1 cellular context compared by ENCODE assay signal in genomic region chr17:20155258-20156195, GRCh38.
TF ChIP-seq lines count a peak whose summit lies in the region.

No MANE protein-coding gene starts in this region.

TF ChIP-seq in HEK293, 187 proteins besides CTCF, POLR2A, EP300 and RAD21 (continued from another document and continues in another):
- TF ChIP-seq SCRT1 (tag by site-specific recombination; IDR thresholded peaks at IDR 0.05; ENCODE audit: borderline replicate concordance) (no peak), WT1 (tag by site-specific recombination; IDR thresholded peaks at IDR 0.05) (no peak), ZFP69B (tag by site-specific recombination; IDR thresholded peaks at IDR 0.05) (no peak), ZNF169 (tag by site-specific recombination; IDR thresholded peaks at IDR 0.05) (no peak), ZNF146 (tag by site-specific recombination; IDR thresholded peaks at IDR 0.05) (no peak), BCL6B (tag by site-specific recombination; IDR thresholded peaks at IDR 0.05) (no peak), ZNF416 (tag by site-specific recombination; IDR thresholded peaks at IDR 0.05) (no peak), KLF9 (tag by site-specific recombination; IDR thresholded peaks at IDR 0.05; ENCODE audit: low read depth) (peak; percentile 99), ZBTB10 (tag by site-specific recombination; IDR thresholded peaks at IDR 0.05) (no peak), ZNF184 (tag by site-specific recombination; IDR thresholded peaks at IDR 0.05) (no peak), PBX3 (CRISPR knock-in tag; IDR thresholded peaks at IDR 0.05) (peak; percentile 6; the same call in 1 of the 2 replicates), SP3 (tag by site-specific recombination; IDR thresholded peaks at IDR 0.05) (peak; percentile 95), ZNF621 (tag by site-specific recombination; IDR thresholded peaks at IDR 0.05) (no peak), ZFP37 (tag by site-specific recombination; IDR thresholded peaks at IDR 0.05) (no peak), ZNF18 (tag by site-specific recombination; IDR thresholded peaks at IDR 0.05) (no peak), BCL11A (tag by site-specific recombination; IDR thresholded peaks at IDR 0.05; ENCODE audit: low read depth) (peak; percentile 18; the same call in 1 of the 2 replicates), ZNF121 (tag by site-specific recombination; IDR thresholded peaks at IDR 0.05) (no peak), ZNF843 (tag by site-specific recombination; IDR thresholded peaks at IDR 0.05) (no peak), SP2 (tag by site-specific recombination; IDR thresholded peaks at IDR 0.05) (peak; percentile 99), ZNF221 (tag by site-specific recombination; IDR thresholded peaks at IDR 0.05; ENCODE audit: borderline replicate concordance) (no peak), ZFP3 (tag by site-specific recombination; IDR thresholded peaks at IDR 0.05; ENCODE audit: low read depth) (no peak), ZNF529 (tag by site-specific recombination; IDR thresholded peaks at IDR 0.05; ENCODE audit: insufficient replicate concordance) (no peak), KLF1 (tag by site-specific recombination; IDR thresholded peaks at IDR 0.05) (peak; percentile 87), SETDB1 (IDR thresholded peaks at IDR 0.05; ENCODE audit: insufficient read length, low read length) (no peak), ZNF10 (tag by site-specific recombination; IDR thresholded peaks at IDR 0.05) (peak; percentile 97)
- TF ChIP-seq, protein P1, sequence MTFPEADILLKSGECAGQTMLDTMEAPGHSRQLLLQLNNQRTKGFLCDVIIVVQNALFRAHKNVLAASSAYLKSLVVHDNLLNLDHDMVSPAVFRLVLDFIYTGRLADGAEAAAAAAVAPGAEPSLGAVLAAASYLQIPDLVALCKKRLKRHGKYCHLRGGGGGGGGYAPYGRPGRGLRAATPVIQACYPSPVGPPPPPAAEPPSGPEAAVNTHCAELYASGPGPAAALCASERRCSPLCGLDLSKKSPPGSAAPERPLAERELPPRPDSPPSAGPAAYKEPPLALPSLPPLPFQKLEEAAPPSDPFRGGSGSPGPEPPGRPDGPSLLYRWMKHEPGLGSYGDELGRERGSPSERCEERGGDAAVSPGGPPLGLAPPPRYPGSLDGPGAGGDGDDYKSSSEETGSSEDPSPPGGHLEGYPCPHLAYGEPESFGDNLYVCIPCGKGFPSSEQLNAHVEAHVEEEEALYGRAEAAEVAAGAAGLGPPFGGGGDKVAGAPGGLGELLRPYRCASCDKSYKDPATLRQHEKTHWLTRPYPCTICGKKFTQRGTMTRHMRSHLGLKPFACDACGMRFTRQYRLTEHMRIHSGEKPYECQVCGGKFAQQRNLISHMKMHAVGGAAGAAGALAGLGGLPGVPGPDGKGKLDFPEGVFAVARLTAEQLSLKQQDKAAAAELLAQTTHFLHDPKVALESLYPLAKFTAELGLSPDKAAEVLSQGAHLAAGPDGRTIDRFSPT (tag by site-specific recombination; IDR thresholded peaks at IDR 0.05): peak; percentile 20; the same call in 1 of the 2 replicates
- TF ChIP-seq, protein P2, sequence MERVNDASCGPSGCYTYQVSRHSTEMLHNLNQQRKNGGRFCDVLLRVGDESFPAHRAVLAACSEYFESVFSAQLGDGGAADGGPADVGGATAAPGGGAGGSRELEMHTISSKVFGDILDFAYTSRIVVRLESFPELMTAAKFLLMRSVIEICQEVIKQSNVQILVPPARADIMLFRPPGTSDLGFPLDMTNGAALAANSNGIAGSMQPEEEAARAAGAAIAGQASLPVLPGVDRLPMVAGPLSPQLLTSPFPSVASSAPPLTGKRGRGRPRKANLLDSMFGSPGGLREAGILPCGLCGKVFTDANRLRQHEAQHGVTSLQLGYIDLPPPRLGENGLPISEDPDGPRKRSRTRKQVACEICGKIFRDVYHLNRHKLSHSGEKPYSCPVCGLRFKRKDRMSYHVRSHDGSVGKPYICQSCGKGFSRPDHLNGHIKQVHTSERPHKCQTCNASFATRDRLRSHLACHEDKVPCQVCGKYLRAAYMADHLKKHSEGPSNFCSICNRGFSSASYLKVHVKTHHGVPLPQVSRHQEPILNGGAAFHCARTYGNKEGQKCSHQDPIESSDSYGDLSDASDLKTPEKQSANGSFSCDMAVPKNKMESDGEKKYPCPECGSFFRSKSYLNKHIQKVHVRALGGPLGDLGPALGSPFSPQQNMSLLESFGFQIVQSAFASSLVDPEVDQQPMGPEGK (tag by site-specific recombination; IDR thresholded peaks at IDR 0.05): peak; percentile 70
- TF ChIP-seq, protein P3, sequence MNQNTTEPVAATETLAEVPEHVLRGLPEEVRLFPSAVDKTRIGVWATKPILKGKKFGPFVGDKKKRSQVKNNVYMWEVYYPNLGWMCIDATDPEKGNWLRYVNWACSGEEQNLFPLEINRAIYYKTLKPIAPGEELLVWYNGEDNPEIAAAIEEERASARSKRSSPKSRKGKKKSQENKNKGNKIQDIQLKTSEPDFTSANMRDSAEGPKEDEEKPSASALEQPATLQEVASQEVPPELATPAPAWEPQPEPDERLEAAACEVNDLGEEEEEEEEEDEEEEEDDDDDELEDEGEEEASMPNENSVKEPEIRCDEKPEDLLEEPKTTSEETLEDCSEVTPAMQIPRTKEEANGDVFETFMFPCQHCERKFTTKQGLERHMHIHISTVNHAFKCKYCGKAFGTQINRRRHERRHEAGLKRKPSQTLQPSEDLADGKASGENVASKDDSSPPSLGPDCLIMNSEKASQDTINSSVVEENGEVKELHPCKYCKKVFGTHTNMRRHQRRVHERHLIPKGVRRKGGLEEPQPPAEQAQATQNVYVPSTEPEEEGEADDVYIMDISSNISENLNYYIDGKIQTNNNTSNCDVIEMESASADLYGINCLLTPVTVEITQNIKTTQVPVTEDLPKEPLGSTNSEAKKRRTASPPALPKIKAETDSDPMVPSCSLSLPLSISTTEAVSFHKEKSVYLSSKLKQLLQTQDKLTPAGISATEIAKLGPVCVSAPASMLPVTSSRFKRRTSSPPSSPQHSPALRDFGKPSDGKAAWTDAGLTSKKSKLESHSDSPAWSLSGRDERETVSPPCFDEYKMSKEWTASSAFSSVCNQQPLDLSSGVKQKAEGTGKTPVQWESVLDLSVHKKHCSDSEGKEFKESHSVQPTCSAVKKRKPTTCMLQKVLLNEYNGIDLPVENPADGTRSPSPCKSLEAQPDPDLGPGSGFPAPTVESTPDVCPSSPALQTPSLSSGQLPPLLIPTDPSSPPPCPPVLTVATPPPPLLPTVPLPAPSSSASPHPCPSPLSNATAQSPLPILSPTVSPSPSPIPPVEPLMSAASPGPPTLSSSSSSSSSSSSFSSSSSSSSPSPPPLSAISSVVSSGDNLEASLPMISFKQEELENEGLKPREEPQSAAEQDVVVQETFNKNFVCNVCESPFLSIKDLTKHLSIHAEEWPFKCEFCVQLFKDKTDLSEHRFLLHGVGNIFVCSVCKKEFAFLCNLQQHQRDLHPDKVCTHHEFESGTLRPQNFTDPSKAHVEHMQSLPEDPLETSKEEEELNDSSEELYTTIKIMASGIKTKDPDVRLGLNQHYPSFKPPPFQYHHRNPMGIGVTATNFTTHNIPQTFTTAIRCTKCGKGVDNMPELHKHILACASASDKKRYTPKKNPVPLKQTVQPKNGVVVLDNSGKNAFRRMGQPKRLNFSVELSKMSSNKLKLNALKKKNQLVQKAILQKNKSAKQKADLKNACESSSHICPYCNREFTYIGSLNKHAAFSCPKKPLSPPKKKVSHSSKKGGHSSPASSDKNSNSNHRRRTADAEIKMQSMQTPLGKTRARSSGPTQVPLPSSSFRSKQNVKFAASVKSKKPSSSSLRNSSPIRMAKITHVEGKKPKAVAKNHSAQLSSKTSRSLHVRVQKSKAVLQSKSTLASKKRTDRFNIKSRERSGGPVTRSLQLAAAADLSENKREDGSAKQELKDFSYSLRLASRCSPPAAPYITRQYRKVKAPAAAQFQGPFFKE (tag by site-specific recombination; IDR thresholded peaks at IDR 0.05; ENCODE audit: borderline replicate concordance): no peak
- TF ChIP-seq, protein P4, sequence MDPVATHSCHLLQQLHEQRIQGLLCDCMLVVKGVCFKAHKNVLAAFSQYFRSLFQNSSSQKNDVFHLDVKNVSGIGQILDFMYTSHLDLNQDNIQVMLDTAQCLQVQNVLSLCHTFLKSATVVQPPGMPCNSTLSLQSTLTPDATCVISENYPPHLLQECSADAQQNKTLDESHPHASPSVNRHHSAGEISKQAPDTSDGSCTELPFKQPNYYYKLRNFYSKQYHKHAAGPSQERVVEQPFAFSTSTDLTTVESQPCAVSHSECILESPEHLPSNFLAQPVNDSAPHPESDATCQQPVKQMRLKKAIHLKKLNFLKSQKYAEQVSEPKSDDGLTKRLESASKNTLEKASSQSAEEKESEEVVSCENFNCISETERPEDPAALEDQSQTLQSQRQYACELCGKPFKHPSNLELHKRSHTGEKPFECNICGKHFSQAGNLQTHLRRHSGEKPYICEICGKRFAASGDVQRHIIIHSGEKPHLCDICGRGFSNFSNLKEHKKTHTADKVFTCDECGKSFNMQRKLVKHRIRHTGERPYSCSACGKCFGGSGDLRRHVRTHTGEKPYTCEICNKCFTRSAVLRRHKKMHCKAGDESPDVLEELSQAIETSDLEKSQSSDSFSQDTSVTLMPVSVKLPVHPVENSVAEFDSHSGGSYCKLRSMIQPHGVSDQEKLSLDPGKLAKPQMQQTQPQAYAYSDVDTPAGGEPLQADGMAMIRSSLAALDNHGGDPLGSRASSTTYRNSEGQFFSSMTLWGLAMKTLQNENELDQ (tag by site-specific recombination; IDR thresholded peaks at IDR 0.05; ENCODE audit: low read depth): no peak
- TF ChIP-seq, protein P5, sequence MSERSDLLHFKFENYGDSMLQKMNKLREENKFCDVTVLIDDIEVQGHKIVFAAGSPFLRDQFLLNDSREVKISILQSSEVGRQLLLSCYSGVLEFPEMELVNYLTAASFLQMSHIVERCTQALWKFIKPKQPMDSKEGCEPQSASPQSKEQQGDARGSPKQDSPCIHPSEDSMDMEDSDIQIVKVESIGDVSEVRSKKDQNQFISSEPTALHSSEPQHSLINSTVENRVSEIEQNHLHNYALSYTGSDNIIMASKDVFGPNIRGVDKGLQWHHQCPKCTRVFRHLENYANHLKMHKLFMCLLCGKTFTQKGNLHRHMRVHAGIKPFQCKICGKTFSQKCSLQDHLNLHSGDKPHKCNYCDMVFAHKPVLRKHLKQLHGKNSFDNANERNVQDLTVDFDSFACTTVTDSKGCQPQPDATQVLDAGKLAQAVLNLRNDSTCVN (tag by site-specific recombination; optimal IDR thresholded peaks at IDR 0.05): peak; percentile 91
